In the genomic region with DNA sequence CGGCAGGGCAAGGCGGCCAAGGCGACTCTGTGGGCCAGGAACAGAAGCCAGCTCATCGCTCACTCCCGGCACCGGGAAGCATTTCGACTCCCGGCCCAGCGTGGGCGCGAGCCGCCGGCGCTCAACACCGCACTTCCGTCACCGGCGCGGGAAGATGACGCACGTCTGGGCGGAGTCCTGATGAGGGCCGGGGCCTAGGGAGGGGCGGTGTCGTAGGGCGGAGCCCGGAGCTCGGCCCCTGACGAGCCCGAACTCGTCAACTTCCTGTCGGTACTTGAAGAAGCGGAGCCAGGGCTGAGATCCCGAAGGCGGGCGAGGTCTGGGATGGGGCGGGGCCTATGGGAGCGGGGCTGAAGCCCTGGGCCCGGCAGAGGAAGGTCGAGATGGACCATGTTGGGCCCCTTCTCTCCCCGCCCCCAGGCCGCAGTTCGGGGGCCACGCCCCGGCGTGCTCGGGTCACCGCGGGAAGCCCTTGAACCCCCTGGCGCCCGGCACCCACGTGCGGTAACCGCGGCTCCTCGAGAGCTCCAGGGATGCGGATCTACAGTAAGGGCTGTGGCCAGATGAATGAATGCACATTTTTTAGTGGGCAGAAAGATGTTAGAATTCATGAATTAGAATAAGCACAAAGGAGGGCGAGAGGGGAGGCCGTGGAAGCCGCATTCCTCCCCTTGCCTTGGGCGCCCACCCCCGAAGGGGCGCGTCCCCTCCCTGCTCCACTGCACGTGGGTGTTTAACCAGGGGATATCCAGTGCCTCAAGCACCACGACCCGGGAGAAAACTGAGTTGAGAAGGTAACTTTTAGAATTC, we compare ENCODE assay signal across 1 cellular context.
TF ChIP-seq lines count a peak whose summit lies in the region.

A gene with protein sequence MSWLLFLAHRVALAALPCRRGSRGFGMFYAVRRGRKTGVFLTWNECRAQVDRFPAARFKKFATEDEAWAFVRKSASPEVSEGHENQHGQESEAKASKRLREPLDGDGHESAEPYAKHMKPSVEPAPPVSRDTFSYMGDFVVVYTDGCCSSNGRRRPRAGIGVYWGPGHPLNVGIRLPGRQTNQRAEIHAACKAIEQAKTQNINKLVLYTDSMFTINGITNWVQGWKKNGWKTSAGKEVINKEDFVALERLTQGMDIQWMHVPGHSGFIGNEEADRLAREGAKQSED (minus strand): TSS at position 129 of the 810 bp plus-strand sequence. CDS start 73 bp downstream, at position 56.

TF ChIP-seq in HepG2, 621 proteins besides CTCF, POLR2A, EP300 and RAD21 (continued from another document and continues in another):
- TF ChIP-seq, protein P1, sequence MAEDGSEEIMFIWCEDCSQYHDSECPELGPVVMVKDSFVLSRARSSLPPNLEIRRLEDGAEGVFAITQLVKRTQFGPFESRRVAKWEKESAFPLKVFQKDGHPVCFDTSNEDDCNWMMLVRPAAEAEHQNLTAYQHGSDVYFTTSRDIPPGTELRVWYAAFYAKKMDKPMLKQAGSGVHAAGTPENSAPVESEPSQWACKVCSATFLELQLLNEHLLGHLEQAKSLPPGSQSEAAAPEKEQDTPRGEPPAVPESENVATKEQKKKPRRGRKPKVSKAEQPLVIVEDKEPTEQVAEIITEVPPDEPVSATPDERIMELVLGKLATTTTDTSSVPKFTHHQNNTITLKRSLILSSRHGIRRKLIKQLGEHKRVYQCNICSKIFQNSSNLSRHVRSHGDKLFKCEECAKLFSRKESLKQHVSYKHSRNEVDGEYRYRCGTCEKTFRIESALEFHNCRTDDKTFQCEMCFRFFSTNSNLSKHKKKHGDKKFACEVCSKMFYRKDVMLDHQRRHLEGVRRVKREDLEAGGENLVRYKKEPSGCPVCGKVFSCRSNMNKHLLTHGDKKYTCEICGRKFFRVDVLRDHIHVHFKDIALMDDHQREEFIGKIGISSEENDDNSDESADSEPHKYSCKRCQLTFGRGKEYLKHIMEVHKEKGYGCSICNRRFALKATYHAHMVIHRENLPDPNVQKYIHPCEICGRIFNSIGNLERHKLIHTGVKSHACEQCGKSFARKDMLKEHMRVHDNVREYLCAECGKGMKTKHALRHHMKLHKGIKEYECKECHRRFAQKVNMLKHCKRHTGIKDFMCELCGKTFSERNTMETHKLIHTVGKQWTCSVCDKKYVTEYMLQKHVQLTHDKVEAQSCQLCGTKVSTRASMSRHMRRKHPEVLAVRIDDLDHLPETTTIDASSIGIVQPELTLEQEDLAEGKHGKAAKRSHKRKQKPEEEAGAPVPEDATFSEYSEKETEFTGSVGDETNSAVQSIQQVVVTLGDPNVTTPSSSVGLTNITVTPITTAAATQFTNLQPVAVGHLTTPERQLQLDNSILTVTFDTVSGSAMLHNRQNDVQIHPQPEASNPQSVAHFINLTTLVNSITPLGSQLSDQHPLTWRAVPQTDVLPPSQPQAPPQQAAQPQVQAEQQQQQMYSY (CRISPR knock-in tag; IDR thresholded peaks at IDR 0.05): 0 out of 2 replicates have a peak, but pooled peaks have one; percentile 17
- no peak for TF ChIP-seq PHB2 (IDR thresholded peaks at IDR 0.05; ENCODE audit: partially characterized antibody)
- TF ChIP-seq SATB2 (CRISPR knock-in tag; IDR thresholded peaks at IDR 0.05): peak; percentile 83; the same call in 1 of the 2 replicates
- 0 out of 2 replicates have a peak, but pooled peaks have one; percentile 22 for TF ChIP-seq RORA (CRISPR knock-in tag; IDR thresholded peaks at IDR 0.05)
- TF ChIP-seq ZNF264 (CRISPR knock-in tag; IDR thresholded peaks at IDR 0.05): peak; percentile 93
- peak; percentile 98 for TF ChIP-seq MXI1 (IDR thresholded peaks at IDR 0.05; ENCODE audit: borderline replicate concordance, low read depth, low read length)
- TF ChIP-seq ZNF670 (CRISPR knock-in tag; IDR thresholded peaks at IDR 0.05; ENCODE audit: borderline replicate concordance): peak; percentile 54; the same call in 1 of the 2 replicates
- TF ChIP-seq TGIF2 (CRISPR knock-in tag; IDR thresholded peaks at IDR 0.05): peak; percentile 87
- peak; percentile 40 for TF ChIP-seq HNF4G (IDR thresholded peaks at IDR 0.05; ENCODE audit: borderline replicate concordance, low read depth, low read length)
- peak; percentile 24; the same call in 1 of the 2 replicates for TF ChIP-seq HNF4G (CRISPR knock-in tag; IDR thresholded peaks at IDR 0.05; ENCODE audit: borderline replicate concordance, low read depth)
- TF ChIP-seq SP140L (CRISPR knock-in tag; IDR thresholded peaks at IDR 0.05; ENCODE audit: borderline replicate concordance): peak; percentile 89; the same call in 1 of the 2 replicates
- peak; percentile 99 for TF ChIP-seq ZFX (CRISPR knock-in tag; IDR thresholded peaks at IDR 0.05; ENCODE audit: low read depth)
- TF ChIP-seq, protein P2, sequence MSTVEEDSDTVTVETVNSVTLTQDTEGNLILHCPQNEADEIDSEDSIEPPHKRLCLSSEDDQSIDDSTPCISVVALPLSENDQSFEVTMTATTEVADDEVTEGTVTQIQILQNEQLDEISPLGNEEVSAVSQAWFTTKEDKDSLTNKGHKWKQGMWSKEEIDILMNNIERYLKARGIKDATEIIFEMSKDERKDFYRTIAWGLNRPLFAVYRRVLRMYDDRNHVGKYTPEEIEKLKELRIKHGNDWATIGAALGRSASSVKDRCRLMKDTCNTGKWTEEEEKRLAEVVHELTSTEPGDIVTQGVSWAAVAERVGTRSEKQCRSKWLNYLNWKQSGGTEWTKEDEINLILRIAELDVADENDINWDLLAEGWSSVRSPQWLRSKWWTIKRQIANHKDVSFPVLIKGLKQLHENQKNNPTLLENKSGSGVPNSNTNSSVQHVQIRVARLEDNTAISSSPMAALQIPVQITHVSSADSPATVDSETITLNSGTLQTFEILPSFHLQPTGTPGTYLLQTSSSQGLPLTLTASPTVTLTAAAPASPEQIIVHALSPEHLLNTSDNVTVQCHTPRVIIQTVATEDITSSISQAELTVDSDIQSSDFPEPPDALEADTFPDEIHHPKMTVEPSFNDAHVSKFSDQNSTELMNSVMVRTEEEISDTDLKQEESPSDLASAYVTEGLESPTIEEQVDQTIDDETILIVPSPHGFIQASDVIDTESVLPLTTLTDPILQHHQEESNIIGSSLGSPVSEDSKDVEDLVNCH (CRISPR knock-in tag; IDR thresholded peaks at IDR 0.05): peak; percentile 97
- TF ChIP-seq ZNF484 (CRISPR knock-in tag; IDR thresholded peaks at IDR 0.05; ENCODE audit: borderline replicate concordance, low read depth): 0 out of 2 replicates have a peak, but pooled peaks have one; percentile 79
- TF ChIP-seq, protein P3, sequence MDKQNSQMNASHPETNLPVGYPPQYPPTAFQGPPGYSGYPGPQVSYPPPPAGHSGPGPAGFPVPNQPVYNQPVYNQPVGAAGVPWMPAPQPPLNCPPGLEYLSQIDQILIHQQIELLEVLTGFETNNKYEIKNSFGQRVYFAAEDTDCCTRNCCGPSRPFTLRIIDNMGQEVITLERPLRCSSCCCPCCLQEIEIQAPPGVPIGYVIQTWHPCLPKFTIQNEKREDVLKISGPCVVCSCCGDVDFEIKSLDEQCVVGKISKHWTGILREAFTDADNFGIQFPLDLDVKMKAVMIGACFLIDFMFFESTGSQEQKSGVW (CRISPR knock-in tag; IDR thresholded peaks at IDR 0.05; ENCODE audit: borderline replicate concordance): no peak
- peak; percentile 92 for TF ChIP-seq STAT5B (CRISPR knock-in tag; IDR thresholded peaks at IDR 0.05)
- TF ChIP-seq, protein P4, sequence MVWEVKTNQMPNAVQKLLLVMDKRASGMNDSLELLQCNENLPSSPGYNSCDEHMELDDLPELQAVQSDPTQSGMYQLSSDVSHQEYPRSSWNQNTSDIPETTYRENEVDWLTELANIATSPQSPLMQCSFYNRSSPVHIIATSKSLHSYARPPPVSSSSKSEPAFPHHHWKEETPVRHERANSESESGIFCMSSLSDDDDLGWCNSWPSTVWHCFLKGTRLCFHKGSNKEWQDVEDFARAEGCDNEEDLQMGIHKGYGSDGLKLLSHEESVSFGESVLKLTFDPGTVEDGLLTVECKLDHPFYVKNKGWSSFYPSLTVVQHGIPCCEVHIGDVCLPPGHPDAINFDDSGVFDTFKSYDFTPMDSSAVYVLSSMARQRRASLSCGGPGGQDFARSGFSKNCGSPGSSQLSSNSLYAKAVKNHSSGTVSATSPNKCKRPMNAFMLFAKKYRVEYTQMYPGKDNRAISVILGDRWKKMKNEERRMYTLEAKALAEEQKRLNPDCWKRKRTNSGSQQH (CRISPR knock-in tag; IDR thresholded peaks at IDR 0.05; ENCODE audit: low read depth): peak; percentile 97
- no peak for TF ChIP-seq SMARCE1 (IDR thresholded peaks at IDR 0.05; ENCODE audit: borderline replicate concordance)
- TF ChIP-seq FLYWCH1 (CRISPR knock-in tag; IDR thresholded peaks at IDR 0.05): peak; percentile 80
- TF ChIP-seq, protein P5, sequence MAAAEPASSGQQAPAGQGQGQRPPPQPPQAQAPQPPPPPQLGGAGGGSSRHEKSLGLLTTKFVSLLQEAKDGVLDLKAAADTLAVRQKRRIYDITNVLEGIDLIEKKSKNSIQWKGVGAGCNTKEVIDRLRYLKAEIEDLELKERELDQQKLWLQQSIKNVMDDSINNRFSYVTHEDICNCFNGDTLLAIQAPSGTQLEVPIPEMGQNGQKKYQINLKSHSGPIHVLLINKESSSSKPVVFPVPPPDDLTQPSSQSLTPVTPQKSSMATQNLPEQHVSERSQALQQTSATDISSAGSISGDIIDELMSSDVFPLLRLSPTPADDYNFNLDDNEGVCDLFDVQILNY (CRISPR knock-in tag; conservative IDR thresholded peaks at IDR 0.05): peak; percentile 89
- TF ChIP-seq KAT7 (CRISPR knock-in tag; IDR thresholded peaks at IDR 0.05; ENCODE audit: borderline replicate concordance): peak; percentile 85; the same call in 1 of the 2 replicates
- TF ChIP-seq, protein P6, sequence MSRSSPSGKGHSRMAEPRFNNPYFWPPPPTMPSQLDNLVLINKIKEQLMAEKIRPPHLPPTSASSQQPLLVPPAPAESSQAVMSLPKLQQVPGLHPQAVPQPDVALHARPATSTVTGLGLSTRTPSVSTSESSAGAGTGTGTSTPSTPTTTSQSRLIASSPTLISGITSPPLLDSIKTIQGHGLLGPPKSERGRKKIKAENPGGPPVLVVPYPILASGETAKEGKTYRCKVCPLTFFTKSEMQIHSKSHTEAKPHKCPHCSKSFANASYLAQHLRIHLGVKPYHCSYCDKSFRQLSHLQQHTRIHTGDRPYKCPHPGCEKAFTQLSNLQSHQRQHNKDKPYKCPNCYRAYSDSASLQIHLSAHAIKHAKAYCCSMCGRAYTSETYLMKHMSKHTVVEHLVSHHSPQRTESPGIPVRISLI (CRISPR knock-in tag; IDR thresholded peaks at IDR 0.05; ENCODE audit: borderline replicate concordance): peak; percentile 55
- TF ChIP-seq, protein P7, sequence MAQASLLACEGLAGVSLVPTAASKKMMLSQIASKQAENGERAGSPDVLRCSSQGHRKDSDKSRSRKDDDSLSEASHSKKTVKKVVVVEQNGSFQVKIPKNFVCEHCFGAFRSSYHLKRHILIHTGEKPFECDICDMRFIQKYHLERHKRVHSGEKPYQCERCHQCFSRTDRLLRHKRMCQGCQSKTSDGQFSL (CRISPR knock-in tag; IDR thresholded peaks at IDR 0.05): peak; percentile 77; the same call in 1 of the 2 replicates
- TF ChIP-seq ZNF850 (CRISPR knock-in tag; conservative IDR thresholded peaks at IDR 0.05): no peak
- TF ChIP-seq, protein P8, sequence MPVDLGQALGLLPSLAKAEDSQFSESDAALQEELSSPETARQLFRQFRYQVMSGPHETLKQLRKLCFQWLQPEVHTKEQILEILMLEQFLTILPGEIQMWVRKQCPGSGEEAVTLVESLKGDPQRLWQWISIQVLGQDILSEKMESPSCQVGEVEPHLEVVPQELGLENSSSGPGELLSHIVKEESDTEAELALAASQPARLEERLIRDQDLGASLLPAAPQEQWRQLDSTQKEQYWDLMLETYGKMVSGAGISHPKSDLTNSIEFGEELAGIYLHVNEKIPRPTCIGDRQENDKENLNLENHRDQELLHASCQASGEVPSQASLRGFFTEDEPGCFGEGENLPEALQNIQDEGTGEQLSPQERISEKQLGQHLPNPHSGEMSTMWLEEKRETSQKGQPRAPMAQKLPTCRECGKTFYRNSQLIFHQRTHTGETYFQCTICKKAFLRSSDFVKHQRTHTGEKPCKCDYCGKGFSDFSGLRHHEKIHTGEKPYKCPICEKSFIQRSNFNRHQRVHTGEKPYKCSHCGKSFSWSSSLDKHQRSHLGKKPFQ (CRISPR knock-in tag; IDR thresholded peaks at IDR 0.05; ENCODE audit: insufficient replicate concordance): peak; percentile 94
- TF ChIP-seq KAT8 (CRISPR knock-in tag; IDR thresholded peaks at IDR 0.05): peak; percentile 100
- TF ChIP-seq, protein P9, sequence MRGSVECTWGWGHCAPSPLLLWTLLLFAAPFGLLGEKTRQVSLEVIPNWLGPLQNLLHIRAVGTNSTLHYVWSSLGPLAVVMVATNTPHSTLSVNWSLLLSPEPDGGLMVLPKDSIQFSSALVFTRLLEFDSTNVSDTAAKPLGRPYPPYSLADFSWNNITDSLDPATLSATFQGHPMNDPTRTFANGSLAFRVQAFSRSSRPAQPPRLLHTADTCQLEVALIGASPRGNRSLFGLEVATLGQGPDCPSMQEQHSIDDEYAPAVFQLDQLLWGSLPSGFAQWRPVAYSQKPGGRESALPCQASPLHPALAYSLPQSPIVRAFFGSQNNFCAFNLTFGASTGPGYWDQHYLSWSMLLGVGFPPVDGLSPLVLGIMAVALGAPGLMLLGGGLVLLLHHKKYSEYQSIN (CRISPR knock-in tag; IDR thresholded peaks at IDR 0.05; ENCODE audit: borderline replicate concordance): no peak
- peak; percentile 94 for TF ChIP-seq SNAPC2 (CRISPR knock-in tag; IDR thresholded peaks at IDR 0.05)
- 0 out of 2 replicates have a peak, but pooled peaks have one; percentile 32 for TF ChIP-seq MIER2 (CRISPR knock-in tag; IDR thresholded peaks at IDR 0.05)
- TF ChIP-seq ONECUT2 (CRISPR knock-in tag; IDR thresholded peaks at IDR 0.05): peak; percentile 51; the same call in 1 of the 2 replicates
- TF ChIP-seq HHEX (CRISPR knock-in tag; IDR thresholded peaks at IDR 0.05): no peak; the same call in 1 of the 2 replicates
- peak; percentile 89; the same call in 1 of the 2 replicates for TF ChIP-seq POLR2AphosphoS2 (IDR thresholded peaks at IDR 0.05; ENCODE audit: low read depth, low read length)
- peak; percentile 91 for TF ChIP-seq ZNF614 (CRISPR knock-in tag; IDR thresholded peaks at IDR 0.05; ENCODE audit: borderline replicate concordance)
- peak; percentile 95 for TF ChIP-seq THAP11 (CRISPR knock-in tag; IDR thresholded peaks at IDR 0.05)
- TF ChIP-seq, protein P10, sequence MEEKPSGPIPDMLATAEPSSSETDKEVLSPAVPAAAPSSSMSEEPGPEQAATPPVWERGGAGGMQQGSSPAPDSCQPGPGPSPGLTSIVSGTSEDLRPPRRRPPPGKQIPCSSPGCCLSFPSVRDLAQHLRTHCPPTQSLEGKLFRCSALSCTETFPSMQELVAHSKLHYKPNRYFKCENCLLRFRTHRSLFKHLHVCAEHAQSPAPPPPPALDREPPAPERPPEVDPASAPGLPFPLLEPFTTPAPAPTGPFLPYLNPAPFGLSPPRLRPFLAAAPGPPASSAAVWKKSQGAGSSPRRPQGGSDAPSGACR (CRISPR knock-in tag; IDR thresholded peaks at IDR 0.05): peak; percentile 98
- TF ChIP-seq ZNF629 (CRISPR knock-in tag; conservative IDR thresholded peaks at IDR 0.05): 0 out of 2 replicates have a peak, but pooled peaks have one; percentile 32
- no peak for TF ChIP-seq MLLT10 (CRISPR knock-in tag; IDR thresholded peaks at IDR 0.05)
- peak; percentile 84 for TF ChIP-seq CHCHD3 (CRISPR knock-in tag; IDR thresholded peaks at IDR 0.05)
- 0 out of 2 replicates have a peak, but pooled peaks have one; percentile 53 for TF ChIP-seq GPN1 (CRISPR knock-in tag; IDR thresholded peaks at IDR 0.05; ENCODE audit: borderline replicate concordance)
- TF ChIP-seq ZNF781 (CRISPR knock-in tag; IDR thresholded peaks at IDR 0.05; ENCODE audit: borderline replicate concordance, not compliant biosample characterization): peak; percentile 99
- peak; percentile 88; the same call in 1 of the 2 replicates for TF ChIP-seq PRMT3 (CRISPR knock-in tag; IDR thresholded peaks at IDR 0.05; ENCODE audit: borderline replicate concordance, low read depth)
- TF ChIP-seq NCOA2 (CRISPR knock-in tag; IDR thresholded peaks at IDR 0.05): peak; percentile 74; the same call in 1 of the 2 replicates
- peak; percentile 60 for TF ChIP-seq NR2F6 (IDR thresholded peaks at IDR 0.05)
- TF ChIP-seq NR2F6 (CRISPR knock-in tag; IDR thresholded peaks at IDR 0.05): peak; percentile 92
- peak; percentile 80; the same call in 1 of the 2 replicates for TF ChIP-seq ZSCAN30 (CRISPR knock-in tag; IDR thresholded peaks at IDR 0.05)
